In the genomic region with DNA sequence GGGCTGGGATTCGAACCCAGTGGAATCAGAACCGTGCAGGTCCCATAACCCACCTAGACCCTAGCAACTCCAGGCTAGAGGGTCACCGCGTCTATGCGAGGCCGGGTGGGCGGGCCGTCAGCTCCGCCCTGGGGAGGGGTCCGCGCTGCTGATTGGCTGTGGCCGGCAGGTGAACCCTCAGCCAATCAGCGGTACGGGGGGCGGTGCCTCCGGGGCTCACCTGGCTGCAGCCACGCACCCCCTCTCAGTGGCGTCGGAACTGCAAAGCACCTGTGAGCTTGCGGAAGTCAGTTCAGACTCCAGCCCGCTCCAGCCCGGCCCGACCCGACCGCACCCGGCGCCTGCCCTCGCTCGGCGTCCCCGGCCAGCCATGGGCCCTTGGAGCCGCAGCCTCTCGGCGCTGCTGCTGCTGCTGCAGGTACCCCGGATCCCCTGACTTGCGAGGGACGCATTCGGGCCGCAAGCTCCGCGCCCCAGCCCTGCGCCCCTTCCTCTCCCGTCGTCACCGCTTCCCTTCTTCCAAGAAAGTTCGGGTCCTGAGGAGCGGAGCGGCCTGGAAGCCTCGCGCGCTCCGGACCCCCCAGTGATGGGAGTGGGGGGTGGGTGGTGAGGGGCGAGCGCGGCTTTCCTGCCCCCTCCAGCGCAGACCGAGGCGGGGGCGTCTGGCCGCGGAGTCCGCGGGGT, we compare ENCODE assay signal across 9 cellular contexts. TPM values are rescaled to one million over a fixed set of nuclear protein-coding genes. Genes with fewer than 3 reads are reported as not detected.
A peak's percentile ranks its signal among the peaks of the same experiment; 100 is the strongest.
DNase-seq lines count a peak whose midpoint lies in the region; ATAC-seq and TF ChIP-seq lines count a peak whose summit lies in the region.
"Had no signal": no experiment of that assay in that cellular context is flagged by ENCODE, and none has a peak within 500 bp of the region (broad histone marks: within the 10 kb centered on the region; RNA-seq: fewer than 3 reads in every experiment).

TSS of gene CDH1 (plus strand) at position 247 of the 684 bp plus-strand sequence. CDS start at position 371, 124 bp downstream.

- H3K36me3 Mint-ChIP-seq in activated CD4-positive, alpha-beta T cell treated with anti-CD3 and anti-CD28 coated beads for 36 hours (ENCODE audit: low read depth): no peaks in the 10 kb centered on the region
- no peaks in the 10 kb centered on the region for H3K36me3 Mint-ChIP-seq in neural progenitor cell

- no peaks in the 10 kb centered on the region for H4K20me1 ChIP-seq in neural progenitor cell (ENCODE audit: low read depth)

- no peaks in the 10 kb centered on the region for H3K36me3 ChIP-seq in neural progenitor cell
- H3K36me3 ChIP-seq: BLaER1 had no signal

- H3K4me3 ChIP-seq in neural progenitor cell (peak within 1 kb of the TSS; percentile 58), foreskin fibroblast (ENCODE audit: low read depth in 1 of 2, low read length in 2 of 2) (no peak within 1 kb of the TSS)
- H3K4me3 ChIP-seq: BLaER1 had no signal

- peak within 1 kb of the TSS; percentile 75 for H3K4me2 ChIP-seq in neural progenitor cell
- H3K4me2 ChIP-seq: BLaER1 had no signal

- peak within 1 kb of the TSS; percentile 36 for H2AFZ ChIP-seq in neural progenitor cell (replicated peaks)

- TF ChIP-seq POLR2A in erythroblast (IDR thresholded peaks at IDR 0.05; ENCODE audit: low read length): peak; percentile 45

- no peak within 1 kb of the TSS for H3K9ac ChIP-seq in neural progenitor cell
- H3K9ac ChIP-seq: BLaER1 had no signal

- peak; percentile 66 for ATAC-seq in activated CD4-positive, alpha-beta T cell treated with anti-CD3 and anti-CD28 coated beads for 36 hours
- no peak for ATAC-seq in HG02798 (IDR thresholded peaks at IDR 0.05; ENCODE audit: poor library complexity, unreplicated experiment)

- no peaks in the 10 kb centered on the region for H3K79me2 ChIP-seq in neural progenitor cell (ENCODE audit: low read depth)

- peaks cover 12% of the 10 kb centered on the region for H3K4me1 ChIP-seq in neural progenitor cell

- intact Hi-C loops in activated CD4-positive, alpha-beta T cell treated with anti-CD3 and anti-CD28 coated beads for 36 hours (cut with DNase I, micrococcal nuclease): no loop called here

- H3K9me3 Mint-ChIP-seq in activated CD4-positive, alpha-beta T cell treated with anti-CD3 and anti-CD28 coated beads for 36 hours (ENCODE audit: low read depth): no peaks in the 10 kb centered on the region
- peaks cover 2% of the 10 kb centered on the region for H3K9me3 Mint-ChIP-seq in neural progenitor cell

- H3F3A ChIP-seq in neural progenitor cell (ENCODE audit: low read depth): peaks cover 8% of the 10 kb centered on the region

- peaks cover 23% of the 10 kb centered on the region for H3K27me3 Mint-ChIP-seq in activated CD4-positive, alpha-beta T cell treated with anti-CD3 and anti-CD28 coated beads for 36 hours
- H3K27me3 Mint-ChIP-seq in neural progenitor cell (ENCODE audit: insufficient read depth, low read depth): peaks cover 37% of the 10 kb centered on the region

- H3K27ac Mint-ChIP-seq in activated CD4-positive, alpha-beta T cell treated with anti-CD3 and anti-CD28 coated beads for 36 hours: no peak within 1 kb of the TSS
- H3K27ac Mint-ChIP-seq in neural progenitor cell: no peak within 1 kb of the TSS

- no peak for TF ChIP-seq CTCF in neural progenitor cell (IDR thresholded peaks at IDR 0.05)
- TF ChIP-seq CTCF in foreskin fibroblast (IDR thresholded peaks at IDR 0.05; ENCODE audit: low read depth, low read length): no peak

- no peak within 1 kb of the TSS for H3K27ac ChIP-seq in neural progenitor cell
- H3K27ac ChIP-seq: BLaER1 had no signal

- H3K4me1 Mint-ChIP-seq in activated CD4-positive, alpha-beta T cell treated with anti-CD3 and anti-CD28 coated beads for 36 hours: peaks cover 12% of the 10 kb centered on the region
- H3K4me1 Mint-ChIP-seq in neural progenitor cell: peaks cover 14% of the 10 kb centered on the region

- CTCF ChIA-PET in activated CD4-positive, alpha-beta T cell treated with anti-CD3 and anti-CD28 coated beads for 36 hours (lab: Charles Lee): interaction anchor here (0.6 kb wide), 1 partner anchor 41 kb away, joined by 3 read pairs; no protein-coding TSS in a partner anchor

- POLR2A ChIA-PET in activated CD4-positive, alpha-beta T cell treated with anti-CD3 and anti-CD28 coated beads for 36 hours (lab: Charles Lee): no interaction called here

- peak within 1 kb of the TSS; percentile 50 for H3K4me3 Mint-ChIP-seq in activated CD4-positive, alpha-beta T cell treated with anti-CD3 and anti-CD28 coated beads for 36 hours
- peak within 1 kb of the TSS; percentile 81 for H3K4me3 Mint-ChIP-seq in neural progenitor cell

- DNase-seq in activated CD4-positive, alpha-beta T cell treated with anti-CD3 and anti-CD28 coated beads for 36 hours: peak; percentile 52
- DNase-seq in activated CD4-positive, alpha-beta T cell treated with anti-CD3 and anti-CD28 coated beads for 1 hour: no peak
- peak; percentile 50 for DNase-seq in activated CD4-positive, CD25-positive, alpha-beta regulatory T cell treated with anti-CD3 and anti-CD28 coated beads, Interleukin-2, amount 50 U/mL, for 72 hours
- DNase-seq in erythroblast (lab: John Stamatoyannopoulos, UW): peak; percentile 61 to 78
- DNase-seq in neural progenitor cell (ENCODE audit: low spot score): peak; percentile 70
- no peak for DNase-seq in occipital lobe (lab: John Stamatoyannopoulos, UW)
- no peak for DNase-seq in foreskin fibroblast

- H3K9me3 ChIP-seq in neural progenitor cell (ENCODE audit: low read depth): no peaks in the 10 kb centered on the region

- H3K27me3 ChIP-seq in neural progenitor cell: peaks cover 29% of the 10 kb centered on the region

RNA-seq across cellular contexts. Expression of gene CDH1, which starts in this region (rescaled TPM):
- total RNA-seq in activated CD4-positive, alpha-beta T cell treated with anti-CD3 and anti-CD28 coated beads for 36 hours: 1 to 10 TPM; 4.5 to 9.1 TPM
- 1.9 and 3.3 TPM in 2 replicates for total RNA-seq in neural progenitor cell (ENCODE audit: low replicate concordance)
- 1.1 TPM for total RNA-seq in occipital lobe

Comparison
In these comparisons a context has a peak if more than half of its experiments do, and no peak if none do; other contexts are left out.
1. DNase-seq: peak in activated CD4-positive, alpha-beta T cell treated with anti-CD3 and anti-CD28 coated beads for 36 hours (single experiment), activated CD4-positive, CD25-positive, alpha-beta regulatory T cell treated with anti-CD3 and anti-CD28 coated beads, Interleukin-2, amount 50 U/mL, for 72 hours (single experiment), erythroblast (2 of 2) and neural progenitor cell (single experiment); none in activated CD4-positive, alpha-beta T cell treated with anti-CD3 and anti-CD28 coated beads for 1 hour (single experiment), occipital lobe (single experiment) and foreskin fibroblast (0 of 2).